Comparison of ENCODE assay signal across 1 cellular context in genomic region chr15:56251315-56252091, GRCh38.
TF ChIP-seq lines count a peak whose summit lies in the region.

No MANE protein-coding gene starts in this region.

TF ChIP-seq in K562, 482 proteins besides CTCF, POLR2A, EP300 and RAD21 (continues in another document):
- TF ChIP-seq CBFA2T2 (conservative IDR thresholded peaks at IDR 0.05), result peak; percentile 67
- TF ChIP-seq ZNF639 (CRISPR knock-in tag; conservative IDR thresholded peaks at IDR 0.05 in 1 of 2, IDR thresholded peaks at IDR 0.05 in 1 of 2), result no peak
- TF ChIP-seq HDAC2 (IDR thresholded peaks at IDR 0.05), result peak; percentile 91
- TF ChIP-seq ZNF274 (IDR thresholded peaks at IDR 0.05; ENCODE audit: borderline replicate concordance, low read depth, low read length), result no peak
- TF ChIP-seq CREM (IDR thresholded peaks at IDR 0.05; ENCODE audit: low read depth), result 0 out of 2 replicates have a peak, but pooled peaks have one; percentile 5
- peak; percentile 91 for TF ChIP-seq HMBOX1 (IDR thresholded peaks at IDR 0.05)
- TF ChIP-seq MTF1 (CRISPR knock-in tag; IDR thresholded peaks at IDR 0.05; ENCODE audit: borderline replicate concordance), result no peak
- no peak for TF ChIP-seq ZBTB8A (IDR thresholded peaks at IDR 0.05; ENCODE audit: partially characterized antibody)
- peak; percentile 79 for TF ChIP-seq SMARCC2 (IDR thresholded peaks at IDR 0.05; ENCODE audit: low read depth)
- TF ChIP-seq HLTF (IDR thresholded peaks at IDR 0.05), result peak; percentile 13; the same call in 1 of the 2 replicates
- TF ChIP-seq MLLT1 (IDR thresholded peaks at IDR 0.05), result peak in 1 of 2 experiments; percentile 82; a peak in 2 of 4 replicates
- peak; percentile 36; the same call in 1 of the 2 replicates for TF ChIP-seq L3MBTL2 (IDR thresholded peaks at IDR 0.05)
- 0 out of 2 replicates have a peak, but pooled peaks have one; percentile 22 for TF ChIP-seq ATF3 (IDR thresholded peaks at IDR 0.05)
- TF ChIP-seq ATF3 (CRISPR knock-in tag; conservative IDR thresholded peaks at IDR 0.05), result no peak
- TF ChIP-seq ELF2 (CRISPR knock-in tag; IDR thresholded peaks at IDR 0.05), result no peak
- TF ChIP-seq PBX2 (CRISPR knock-in tag; IDR thresholded peaks at IDR 0.05; ENCODE audit: low read depth), result peak; percentile 28; the same call in 1 of the 2 replicates
- TF ChIP-seq PBX2 (tag; conservative IDR thresholded peaks at IDR 0.05; ENCODE audit: low read depth), result peak; percentile 94
- peak; percentile 86 for TF ChIP-seq CBFA2T3 (IDR thresholded peaks at IDR 0.05)
- no peak for TF ChIP-seq SMAD2 (IDR thresholded peaks at IDR 0.05; ENCODE audit: low read depth, low read length)
- no peak for TF ChIP-seq ILF3 (IDR thresholded peaks at IDR 0.05; ENCODE audit: borderline replicate concordance)
- peak in 1 of 2 experiments; percentile 68; a peak in 2 of 4 replicates for TF ChIP-seq FOXA3 (CRISPR knock-in tag; conservative IDR thresholded peaks at IDR 0.05 in 1 of 2, IDR thresholded peaks at IDR 0.05 in 1 of 2)
- peak; percentile 77 for TF ChIP-seq DACH1 (IDR thresholded peaks at IDR 0.05; ENCODE audit: partially characterized antibody)
- peak; percentile 93 for TF ChIP-seq SMARCE1 (IDR thresholded peaks at IDR 0.05)
- TF ChIP-seq ZNF174 (CRISPR knock-in tag; IDR thresholded peaks at IDR 0.05), result no peak
- TF ChIP-seq RBBP5 (IDR thresholded peaks at IDR 0.05; ENCODE audit: borderline replicate concordance, insufficient read depth, low read length, poor library complexity, severe bottlenecking), result no peak
- peak; percentile 65; the same call in 1 of the 2 replicates for TF ChIP-seq GATAD2B (IDR thresholded peaks at IDR 0.05; ENCODE audit: borderline replicate concordance)
- TF ChIP-seq ARID1B (IDR thresholded peaks at IDR 0.05), result peak; percentile 92
- peak; percentile 93 for TF ChIP-seq ZNF316 (IDR thresholded peaks at IDR 0.05)
- TF ChIP-seq CCNT2 (IDR thresholded peaks at IDR 0.05; ENCODE audit: borderline replicate concordance, extremely low read depth, insufficient read length, low read depth, low read length), result peak; percentile 51
- peak; percentile 94 for TF ChIP-seq C11orf30 (IDR thresholded peaks at IDR 0.05; ENCODE audit: low read depth)
- TF ChIP-seq ASH1L (IDR thresholded peaks at IDR 0.05; ENCODE audit: borderline replicate concordance, low read depth, partially characterized antibody), result no peak
- TF ChIP-seq SUPT5H (IDR thresholded peaks at IDR 0.05), result no peak
- no peak for TF ChIP-seq SIN3B (IDR thresholded peaks at IDR 0.05; ENCODE audit: low read depth)
- TF ChIP-seq MAFK (IDR thresholded peaks at IDR 0.05; ENCODE audit: low read length), result peak; percentile 77
- TF ChIP-seq ZNF589 (CRISPR knock-in tag; IDR thresholded peaks at IDR 0.05; ENCODE audit: low read depth), result peak; percentile 50; the same call in 1 of the 2 replicates
- 0 out of 4 replicates have a peak, but pooled peaks of 1 of the 2 experiments have one; percentile 13 for TF ChIP-seq SRF (CRISPR knock-in tag; IDR thresholded peaks at IDR 0.05)
- TF ChIP-seq PRDM10 (IDR thresholded peaks at IDR 0.05; ENCODE audit: partially characterized antibody), result peak; percentile 23
- TF ChIP-seq NCOA1 (IDR thresholded peaks at IDR 0.05; ENCODE audit: low read depth), result peak; percentile 69; the same call in 1 of the 2 replicates
- TF ChIP-seq BRD4 (IDR thresholded peaks at IDR 0.05), result 0 out of 2 replicates have a peak, but pooled peaks have one; percentile 36
- TF ChIP-seq LCOR (CRISPR knock-in tag; IDR thresholded peaks at IDR 0.05), result peak; percentile 59; the same call in 1 of the 2 replicates
- TF ChIP-seq ZNF584 (CRISPR knock-in tag; IDR thresholded peaks at IDR 0.05; ENCODE audit: low read depth), result no peak
- peak; percentile 43; the same call in 1 of the 2 replicates for TF ChIP-seq BACH1 (tag; IDR thresholded peaks at IDR 0.05)
- TF ChIP-seq MIER1 (IDR thresholded peaks at IDR 0.05; ENCODE audit: low read depth), result no peak
- TF ChIP-seq TSC22D4 (tag; IDR thresholded peaks at IDR 0.05), result no peak
- no peak for TF ChIP-seq KLF10 (CRISPR knock-in tag; IDR thresholded peaks at IDR 0.05)
- TF ChIP-seq TEAD4 (IDR thresholded peaks at IDR 0.05; ENCODE audit: low read length), result peak; percentile 66
- TF ChIP-seq TEAD4 (CRISPR knock-in tag; IDR thresholded peaks at IDR 0.05; ENCODE audit: borderline replicate concordance), result no peak
- peak; percentile 96 for TF ChIP-seq CTBP1 (IDR thresholded peaks at IDR 0.05; ENCODE audit: borderline replicate concordance)
- no peak for TF ChIP-seq RBM22 (IDR thresholded peaks at IDR 0.05; ENCODE audit: low read depth, low read length, poor library complexity, severe bottlenecking)
- no peak for TF ChIP-seq ZNF395 (CRISPR knock-in tag; IDR thresholded peaks at IDR 0.05)
- TF ChIP-seq IFI16 (CRISPR knock-in tag; IDR thresholded peaks at IDR 0.05), result no peak
- peak; percentile 77; the same call in 1 of the 2 replicates for TF ChIP-seq MTA1 (IDR thresholded peaks at IDR 0.05; ENCODE audit: borderline replicate concordance)
- peak; percentile 76 for TF ChIP-seq MEF2D (tag; conservative IDR thresholded peaks at IDR 0.05; ENCODE audit: low read depth)
- TF ChIP-seq NCOR1 (IDR thresholded peaks at IDR 0.05), result peak; percentile 76
- TF ChIP-seq ZFX (CRISPR knock-in tag; IDR thresholded peaks at IDR 0.05), result peak; percentile 65
- no peak for TF ChIP-seq ZNF280A (IDR thresholded peaks at IDR 0.05; ENCODE audit: low read depth, partially characterized antibody)
- TF ChIP-seq TFAM (CRISPR knock-in tag; conservative IDR thresholded peaks at IDR 0.05), result no peak
- TF ChIP-seq ZBTB7A (IDR thresholded peaks at IDR 0.05; ENCODE audit: borderline replicate concordance, control insufficient read depth, low read depth, low read length), result no peak
- no peak for TF ChIP-seq TRIM28 (IDR thresholded peaks at IDR 0.05)
- TF ChIP-seq THAP7 (CRISPR knock-in tag; IDR thresholded peaks at IDR 0.05), result no peak
- TF ChIP-seq SMAD4 (CRISPR knock-in tag; conservative IDR thresholded peaks at IDR 0.05), result peak; percentile 64; the same call in 1 of the 2 replicates
- no peak for TF ChIP-seq GABPA (tag; conservative IDR thresholded peaks at IDR 0.05; ENCODE audit: low read depth)
